ENCODE assay signal across 21 cellular contexts in genomic region chr15:51876169-51876568, GRCh38. TPM values are rescaled to one million over a fixed set of nuclear protein-coding genes. Genes with fewer than 3 reads are reported as not detected.
DNase-seq lines count a peak whose midpoint lies in the region; ATAC-seq, FAIRE-seq and TF ChIP-seq lines count a peak whose summit lies in the region.
"Had no signal": no experiment of that assay in that cellular context is flagged by ENCODE, and none has a peak within 500 bp of the region (broad histone marks: within the 10 kb centered on the region; RNA-seq: fewer than 3 reads in every experiment).

No MANE protein-coding gene starts in this region.

- H3K4me1 ChIP-seq in GM23248 (ENCODE audit: insufficient read depth) (peaks cover 55% of the 10 kb centered on the region), hepatocyte (ENCODE audit: insufficient read depth) (peaks cover 12% of the 10 kb centered on the region), stomach (peaks cover 23 to 53% (median 26%) of the 10 kb centered on the region in 4 donors)

- H4K20me1 ChIP-seq in GM23248 (ENCODE audit: insufficient read depth): no peaks in the 10 kb centered on the region
- H4K20me1 ChIP-seq in hepatocyte (ENCODE audit: insufficient read depth, poor library complexity, severe bottlenecking): no peaks in the 10 kb centered on the region

- peaks cover 94% of the 10 kb centered on the region for H3K36me3 Mint-ChIP-seq in activated T-helper 17 cell treated with anti-CD3 and anti-CD28 coated beads, Interleukin-2, amount 50 U/mL, for 72 hours (ENCODE audit: low read depth)

- H2AFZ ChIP-seq in GM23248 (no peak overlapping the region), hepatocyte (no peak overlapping the region)

- in situ Hi-C loops in GM23248 (cut with MboI): no loop called here

- H3K4me2 ChIP-seq in GM23248 (ENCODE audit: unreplicated experiment) (no peak overlapping the region), hepatocyte (no peak overlapping the region)

- H3K27me3 Mint-ChIP-seq in activated T-helper 17 cell treated with anti-CD3 and anti-CD28 coated beads, Interleukin-2, amount 50 U/mL, for 72 hours: no peaks in the 10 kb centered on the region
- H3K27me3 Mint-ChIP-seq: memory B cell had no signal

- ATAC-seq in activated T-helper 17 cell treated with anti-CD3 and anti-CD28 coated beads, Interleukin-2, amount 50 U/mL, for 72 hours (replicated peaks): no peak
- ATAC-seq in HG02852 (IDR thresholded peaks at IDR 0.05; ENCODE audit: unreplicated experiment): no peak
- no peak for ATAC-seq in HG02981 (IDR thresholded peaks at IDR 0.05; ENCODE audit: unreplicated experiment)

- H3K4me3 Mint-ChIP-seq in activated T-helper 17 cell treated with anti-CD3 and anti-CD28 coated beads, Interleukin-2, amount 50 U/mL, for 72 hours: no peak overlapping the region
- H3K4me3 Mint-ChIP-seq: immature natural killer cell, memory B cell, nephron had no signal

- FAIRE-seq in urothelium cell line (lab: Jason Lieb, UNC): no peak

- H3K79me2 ChIP-seq in GM23248 (ENCODE audit: insufficient read depth) (peaks cover 55% of the 10 kb centered on the region), hepatocyte (peaks cover 18% of the 10 kb centered on the region)

- peaks cover 26% of the 10 kb centered on the region for H3K4me1 Mint-ChIP-seq in activated T-helper 17 cell treated with anti-CD3 and anti-CD28 coated beads, Interleukin-2, amount 50 U/mL, for 72 hours

- TF ChIP-seq EP300 in stomach (IDR thresholded peaks at IDR 0.05): no peak

- no peaks in the 10 kb centered on the region for H3K9me2 ChIP-seq in GM23248 (ENCODE audit: insufficient read depth)
- no peaks in the 10 kb centered on the region for H3K9me2 ChIP-seq in hepatocyte (replicated peaks; ENCODE audit: insufficient read depth)

- WGBS in GM23248 (ENCODE audit: low coverage in 1 of 2, low lambda C conversion rate in 2 of 2, missing lambda C conversion rate in 2 of 2), 2 experiments: 81 to 85% methylated on average over 5 of the region's 5 CpGs
- 95% methylated on average over 5 of the region's 5 CpGs for WGBS in hepatocyte (ENCODE audit: low lambda C conversion rate, missing lambda C conversion rate)
- WGBS in stomach, 5 donors: 89 to 97% (median 94%) methylated on average over 5 of the region's 5 CpGs

- H3K4me3 ChIP-seq in GM23248: no peak overlapping the region
- H3K4me3 ChIP-seq in hepatocyte: no peak overlapping the region
- no peak overlapping the region for H3K4me3 ChIP-seq in stomach

- H3K9me3 ChIP-seq in GM23248 (ENCODE audit: low read depth) (no peaks in the 10 kb centered on the region), hepatocyte (ENCODE audit: low read depth) (no peaks in the 10 kb centered on the region), stomach (no peaks in the 10 kb centered on the region)

- H3K27ac Mint-ChIP-seq in activated T-helper 17 cell treated with anti-CD3 and anti-CD28 coated beads, Interleukin-2, amount 50 U/mL, for 72 hours: peak overlapping the region; percentile 46
- H3K27ac Mint-ChIP-seq: memory B cell had no signal

- peak overlapping the region; percentile 98 for H3K27ac ChIP-seq in GM23248
- peak overlapping the region; percentile 65 for H3K27ac ChIP-seq in hepatocyte
- H3K27ac ChIP-seq in stomach: peak overlapping the region in 3 of 5 donors; percentile 76 to 84 (median 82)

- TF ChIP-seq CTCF in hepatocyte (IDR thresholded peaks at IDR 0.05; ENCODE audit: poor library complexity) (no peak), stomach (IDR thresholded peaks at IDR 0.05) (no peak)

- intact Hi-C loops in stomach (cut with DNase I; ENCODE audit: low total_unique reads): no loop called here

- H3K27me3 ChIP-seq in GM23248 (replicated peaks; ENCODE audit: insufficient read depth) (no peaks in the 10 kb centered on the region), hepatocyte (no peaks in the 10 kb centered on the region), stomach (no peaks in the 10 kb centered on the region)

- peaks cover 53% of the 10 kb centered on the region for H3F3A ChIP-seq in GM23248 (ENCODE audit: insufficient read depth)

- DNase-seq in GM23248: no peak
- DNase-seq in hepatocyte (ENCODE audit: low spot score): no peak
- DNase-seq in stomach: no peak
- no peak for DNase-seq in GM19238 (ENCODE audit: insufficient read length, low spot score)
- no peak for DNase-seq in urothelium cell line (ENCODE audit: low spot score)
- DNase-seq: activated CD4-positive, alpha-beta T cell treated with anti-CD3 and anti-CD28 coated beads for 48 hours; activated gamma-delta T cell treated with Interleukin-2 at 50 U/mL for 16 hours; central memory CD4-positive, alpha-beta T cell; head of caudate nucleus; immature natural killer cell; NCI-H1105 treated with DMSO at 0.1 percent for 48 hours; NCI-H2107; NCI-H510A treated with DMSO at 0.1 percent for 48 hours; posterior cingulate gyrus; stimulated activated CD4-positive, alpha-beta T cell treated with anti-CD3 and anti-CD28 coated beads, Interleukin-2, amount 100 ng/mL, for 48 hours; SW 1271 had no signal

- H3K36me3 ChIP-seq in GM23248 (ENCODE audit: low read depth) (no peaks in the 10 kb centered on the region; the same call in 1 of the 2 replicates), hepatocyte (replicated peaks; ENCODE audit: insufficient read depth, low read depth) (no peaks in the 10 kb centered on the region), stomach (peaks cover 0 to 25% (median 20%) of the 10 kb centered on the region in 4 donors)

- H3K9ac ChIP-seq in GM23248: no peak overlapping the region

- no peaks in the 10 kb centered on the region for H3K9me3 Mint-ChIP-seq in activated T-helper 17 cell treated with anti-CD3 and anti-CD28 coated beads, Interleukin-2, amount 50 U/mL, for 72 hours
- H3K9me3 Mint-ChIP-seq: immature natural killer cell, memory B cell, nephron had no signal

- no peak for TF ChIP-seq POLR2A in stomach (IDR thresholded peaks at IDR 0.05)

RNA-seq across cellular contexts. Expression of gene TMOD3, which starts 46.7 kb away (rescaled TPM):
- 35.1 and 46.0 TPM in 2 replicates for total RNA-seq in GM23248 (2014; rRNA removed; shearing (Covaris generic))
- polyA plus RNA-seq in GM23248 (2016; fragmentation: Nextera tagmentation; extraction: Ambion mirVana) (47.2 and 47.7 TPM in 2 replicates), hepatocyte (26.3 and 27.2 TPM in 2 replicates), stomach (10 to 100 TPM; 10.1 to 14.5 (median 11.4) TPM)
- 10 to 100 TPM; 64.5 to 76.9 TPM for total RNA-seq in activated T-helper 17 cell treated with anti-CD3 and anti-CD28 coated beads, Interleukin-2, amount 50 U/mL, for 72 hours
- total RNA-seq in hepatocyte (32.5 and 38.3 TPM in 2 replicates), stomach (10 to 100 TPM; 12.1 to 64.3 (median 28.8) TPM)
